ENCODE assay signal across 8 cellular contexts in genomic region chr12:6904280-6905276, GRCh38. TPM values are rescaled to one million over a fixed set of nuclear protein-coding genes. Genes with fewer than 3 reads are reported as not detected.
A peak's percentile ranks its signal among the peaks of the same experiment; 100 is the strongest.
DNase-seq lines count a peak whose midpoint lies in the region; ATAC-seq and TF ChIP-seq lines count a peak whose summit lies in the region.

Gene LRRC23, plus strand, starts transcription at chr12:6904822. Its CDS starts 812 bp downstream, at chr12:6905634.

- in situ Hi-C loops in KBM-7 (cut with MboI; ENCODE audit: low pct_unique_long_range_greater_than_20kb, low sequenced_read_pairs), result no loop called here

- no peaks in the 10 kb centered on the region for H3K27me3 Mint-ChIP-seq in activated T-cell treated with anti-CD3 and anti-CD28 coated beads, Interleukin-2, amount 50 U/mL, for 24 hours

- intact Hi-C loops in PC-3 (cut with micrococcal nuclease) (no loop called here), esophagus muscularis mucosa (cut with DNase I) (loop anchor here (5.0 kb wide), 1 partner anchor 42 kb away; no protein-coding TSS in a partner anchor)

- peak within 1 kb of the TSS; percentile 99 for H2AFZ ChIP-seq in PC-3 (ENCODE audit: low read length)

- H3K9ac ChIP-seq in PC-3 (ENCODE audit: low read length) (peak within 1 kb of the TSS; percentile 72), mucosa of stomach (ENCODE audit: low read length) (peak within 1 kb of the TSS; percentile 71)

- BruUV-seq in PC-3 (replicated peaks; lab: Mats Ljungman, UMichigan), result TSS peak; percentile 65

- H3K9me3 ChIP-seq in PC-3 (ENCODE audit: low read length) (no peaks in the 10 kb centered on the region), esophagus muscularis mucosa (no peaks in the 10 kb centered on the region), mucosa of stomach (ENCODE audit: control insufficient read depth, low read length) (no peaks in the 10 kb centered on the region)

- no peaks in the 10 kb centered on the region for H4K20me1 ChIP-seq in PC-3 (ENCODE audit: low read length)

- CTCF ChIA-PET in PC-3 (lab: Charles Lee), result no interaction called here

- no peak for TF ChIP-seq POLR2A in esophagus muscularis mucosa (IDR thresholded peaks at IDR 0.05; ENCODE audit: low read depth)

- TF ChIP-seq EP300 in esophagus muscularis mucosa (IDR thresholded peaks at IDR 0.05), result no peak

- no peak within 1 kb of the TSS for H3K4me3 Mint-ChIP-seq in activated T-cell treated with anti-CD3 and anti-CD28 coated beads, Interleukin-2, amount 50 U/mL, for 24 hours

- ATAC-seq in GM21576 (IDR thresholded peaks at IDR 0.05; ENCODE audit: unreplicated experiment) (peak; percentile 90), PC-3 (peak; percentile 95)

- H3K4me1 ChIP-seq in PC-3 (ENCODE audit: insufficient read depth, low read length) (peaks cover 16% of the 10 kb centered on the region), esophagus muscularis mucosa (peaks cover 9 to 21% (median 18%) of the 10 kb centered on the region in 4 donors), mucosa of stomach (ENCODE audit: control insufficient read depth, insufficient read depth, low read length) (peaks cover 17% of the 10 kb centered on the region)

- 6% methylated on average over 33 of the region's 34 CpGs for WGBS in esophagus muscularis mucosa

- no peaks in the 10 kb centered on the region for H3K9me3 Mint-ChIP-seq in activated T-cell treated with anti-CD3 and anti-CD28 coated beads, Interleukin-2, amount 50 U/mL, for 24 hours

- H3K27ac ChIP-seq in PC-3 (ENCODE audit: low read length) (peak within 1 kb of the TSS; percentile 22), esophagus muscularis mucosa (replicated peaks in 1 of 4) (peak within 1 kb of the TSS; percentile 75 to 88 (median 82))

- POLR2A ChIA-PET in PC-3 (lab: Charles Lee; ENCODE audit: unreplicated experiment), result interaction anchor here (0.6 to 0.9 kb wide), 3 partner anchors 13 to 46 kb away, joined by 3 to 8 read pairs (median 4); no protein-coding TSS in a partner anchor

- TF ChIP-seq CTCF in PC-3 (conservative IDR thresholded peaks at IDR 0.05; ENCODE audit: low read depth, low read length) (no peak), esophagus muscularis mucosa (IDR thresholded peaks at IDR 0.05) (peak in 1 of 3 experiments; percentile 35)

- no peaks in the 10 kb centered on the region for H3K79me2 ChIP-seq in PC-3 (ENCODE audit: low read length)

- H3K4me3 ChIP-seq in PC-3 (ENCODE audit: low read length) (peak within 1 kb of the TSS; percentile 85), esophagus muscularis mucosa (peak within 1 kb of the TSS; percentile 58 to 78 (median 66)), mucosa of stomach (ENCODE audit: low read length) (peak within 1 kb of the TSS; percentile 63)

- DNase-seq in DMS153 treated with DMSO at 0.1 percent for 48 hours (lab: John Stamatoyannopoulos, UW; ENCODE audit: unreplicated experiment), result peak; percentile 97
- peak; percentile 99 for DNase-seq in KBM-7
- DNase-seq in PC-3, result peak; percentile 92
- peak; percentile 97 for DNase-seq in activated T-cell treated with anti-CD3 and anti-CD28 coated beads, Interleukin-2, amount 50 U/mL, for 24 hours
- DNase-seq in esophagus muscularis mucosa (ENCODE audit: extremely low spot score), result peak; percentile 99
- peak; percentile 99 for DNase-seq in stimulated activated CD8-positive, alpha-beta memory T cell treated with anti-CD3 and anti-CD28 coated beads, Interleukin-4, amount 100 ng/mL, for 48 hours

- H3K36me3 Mint-ChIP-seq in activated T-cell treated with anti-CD3 and anti-CD28 coated beads, Interleukin-2, amount 50 U/mL, for 24 hours (ENCODE audit: low read depth), result no peaks in the 10 kb centered on the region

- peaks cover 11% of the 10 kb centered on the region for H3K4me1 Mint-ChIP-seq in activated T-cell treated with anti-CD3 and anti-CD28 coated beads, Interleukin-2, amount 50 U/mL, for 24 hours (ENCODE audit: low read depth)

- no peaks in the 10 kb centered on the region for H3F3A ChIP-seq in PC-3 (ENCODE audit: low read length, unreplicated experiment)

- no peaks in the 10 kb centered on the region for H3K27me3 ChIP-seq in PC-3 (ENCODE audit: low read length)
- no peaks in the 10 kb centered on the region for H3K27me3 ChIP-seq in esophagus muscularis mucosa
- H3K27me3 ChIP-seq in mucosa of stomach (ENCODE audit: control insufficient read depth, insufficient read depth, low read length), result no peaks in the 10 kb centered on the region

- peak within 1 kb of the TSS; percentile 55 for H3K27ac Mint-ChIP-seq in activated T-cell treated with anti-CD3 and anti-CD28 coated beads, Interleukin-2, amount 50 U/mL, for 24 hours

- peak within 1 kb of the TSS; percentile 99 for H3K4me2 ChIP-seq in PC-3 (ENCODE audit: low read length)

- H3K36me3 ChIP-seq in PC-3 (ENCODE audit: low read depth, low read length), result no peaks in the 10 kb centered on the region
- peaks cover 0 to 17% (median 9%) of the 10 kb centered on the region in 4 donors for H3K36me3 ChIP-seq in esophagus muscularis mucosa
- H3K36me3 ChIP-seq in mucosa of stomach (ENCODE audit: control insufficient read depth, insufficient read depth, low read length), result no peaks in the 10 kb centered on the region

- no peaks in the 10 kb centered on the region for H3K9me2 ChIP-seq in PC-3 (replicated peaks; ENCODE audit: low read length)

RNA-seq across cellular contexts. Expression of gene LRRC23, which starts in this region (rescaled TPM):
- total RNA-seq in PC-3 (2014; rRNA removed) (5.1 and 13.6 TPM in 2 replicates), esophagus muscularis mucosa (10 to 100 TPM in 2 of 4 donors, 1 to 10 TPM in 2; 8.3 to 12.9 (median 11.0) TPM)

Comparison
In these comparisons a context has a peak if more than half of its experiments do, and no peak if none do; other contexts are left out.
1. Peak in every context shown above with its lines: DNase-seq, ATAC-seq, H3K4me3 ChIP-seq and H3K27ac ChIP-seq.